ENCODE assay signal across 19 cellular contexts in the genomic region with DNA sequence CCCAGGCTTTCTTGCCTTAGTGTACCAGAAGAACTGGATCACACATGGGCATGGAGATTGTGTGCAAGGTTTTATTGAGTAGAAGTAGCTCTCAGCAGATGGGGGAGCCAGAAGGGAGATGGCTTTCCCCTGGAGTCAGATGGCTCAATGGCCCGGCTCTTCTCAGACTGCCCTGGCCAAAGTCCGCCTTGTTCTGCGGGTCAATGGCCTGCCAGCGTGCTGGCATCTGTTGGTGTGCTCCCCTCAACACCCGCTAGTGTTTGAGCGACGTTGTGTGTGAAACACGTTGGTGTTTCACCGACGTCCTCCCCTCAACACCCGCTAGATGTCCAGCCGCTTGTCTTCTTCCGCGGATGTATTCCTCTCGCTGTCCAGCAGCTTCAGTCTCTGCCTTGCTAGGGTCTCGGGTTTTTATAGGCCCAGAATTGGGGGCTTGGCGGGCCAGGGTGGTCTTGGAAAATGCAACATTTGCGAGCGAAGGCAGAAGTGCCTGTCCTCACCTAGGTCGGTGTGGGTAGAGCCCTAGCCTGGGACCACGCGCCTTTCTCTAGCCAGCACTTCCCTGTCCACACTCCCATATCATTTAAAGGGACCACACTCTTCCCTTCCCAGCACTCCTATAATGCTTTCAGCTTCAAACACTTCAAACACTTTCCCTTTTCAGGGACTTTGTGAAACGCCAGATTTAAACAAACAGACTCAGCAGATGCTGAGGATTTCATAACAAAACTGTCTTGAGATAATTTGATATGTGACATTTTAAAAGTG. TPM values are rescaled to one million over a fixed set of nuclear protein-coding genes. Genes with fewer than 3 reads are reported as not detected.
DNase-seq lines count a peak whose midpoint lies in the region; ATAC-seq and TF ChIP-seq lines count a peak whose summit lies in the region.
"Had no signal": no experiment of that assay in that cellular context is flagged by ENCODE, and none has a peak within 500 bp of the region (broad histone marks: within the 10 kb centered on the region; RNA-seq: fewer than 3 reads in every experiment).

No MANE protein-coding gene starts in this region.

- H3K4me1 ChIP-seq in Panc1 (ENCODE audit: control insufficient read depth, insufficient read depth, low read length), result no peaks in the 10 kb centered on the region
- H3K4me1 ChIP-seq in testis, result no peaks in the 10 kb centered on the region

- no peak for TF ChIP-seq POLR2A in testis (IDR thresholded peaks at IDR 0.05)

- H3K27me3 Mint-ChIP-seq in natural killer cell (ENCODE audit: low read depth in 2 of 2), result peaks cover 0 to 4% of the 10 kb centered on the region in 2 donors

- ATAC-seq in Panc1, result peak; percentile 90
- no peak for ATAC-seq in natural killer cell
- ATAC-seq in HG03432 (IDR thresholded peaks at IDR 0.05; ENCODE audit: unreplicated experiment), result no peak
- no peak for ATAC-seq in GM21717 (IDR thresholded peaks at IDR 0.05; ENCODE audit: unreplicated experiment)
- ATAC-seq: GM12878, GM23338, HCT116 had no signal

- POLR2A ChIA-PET in Panc1 (lab: Charles Lee), result no interaction called here

- CTCF ChIA-PET in Panc1 (lab: Charles Lee), result no interaction called here

- H3K27ac Mint-ChIP-seq in natural killer cell, result no peak overlapping the region
- H3K27ac Mint-ChIP-seq: CD4-positive, alpha-beta memory T cell; GM23338; H9 had no signal

- in situ Hi-C loops in Panc1 (cut with HindIII; ENCODE audit: low pct_unique_long_range_greater_than_20kb, low sequenced_read_pairs), result no loop called here

- no peaks in the 10 kb centered on the region for H3K4me1 Mint-ChIP-seq in natural killer cell
- H3K4me1 Mint-ChIP-seq: CD4-positive, alpha-beta memory T cell; GM23338; H9 had no signal

- no peak overlapping the region for H3K27ac ChIP-seq in Panc1 (ENCODE audit: low read length)
- H3K27ac ChIP-seq in testis, result no peak overlapping the region

- 43 to 74% methylated on average over 22 to 23 of the region's 23 CpGs for WGBS in testis, 2 donors

- TF ChIP-seq CTCF in Panc1 (IDR thresholded peaks at IDR 0.05) (no peak), choroid plexus epithelial cell (conservative IDR thresholded peaks at IDR 0.05; ENCODE audit: low read depth, low read length) (no peak), testis (IDR thresholded peaks at IDR 0.05) (no peak), natural killer cell (IDR thresholded peaks at IDR 0.05) (no peak)

- H3K27me3 ChIP-seq in Panc1 (ENCODE audit: control insufficient read depth, insufficient read depth, low read length) (peaks cover 3% of the 10 kb centered on the region), testis (no peaks in the 10 kb centered on the region)

- no peak overlapping the region for H3K4me3 Mint-ChIP-seq in natural killer cell
- H3K4me3 Mint-ChIP-seq: CD4-positive, alpha-beta memory T cell; GM23338; H9 had no signal

- DNase-seq in HT1080 (ENCODE audit: low read depth) (peak; percentile 11), Panc1 (ENCODE audit: low read depth, low spot score) (no peak), choroid plexus epithelial cell (ENCODE audit: low read depth) (peak; percentile 34), testis (no peak), natural killer cell (no peak), NCI-H748 treated with DMSO at 0.1 percent for 48 hours (lab: John Stamatoyannopoulos, UW) (no peak)
- DNase-seq: C1 segment of cervical spinal cord; CD4-positive, alpha-beta memory T cell; DMS 273 treated with DMSO at 0.1 percent for 48 hours; DMS79; EL; GDM1; H9 had no signal

- no peaks in the 10 kb centered on the region for H3K9me3 ChIP-seq in Panc1 (ENCODE audit: control insufficient read depth, insufficient read depth, low read depth, low read length)
- no peaks in the 10 kb centered on the region for H3K9me3 ChIP-seq in testis

- H3K36me3 ChIP-seq in Panc1 (ENCODE audit: control insufficient read depth, insufficient read depth, low read length) (no peaks in the 10 kb centered on the region), testis (ENCODE audit: low read depth, missing control alignments) (no peaks in the 10 kb centered on the region)

- H3K4me3 ChIP-seq in Panc1 (ENCODE audit: low read depth in 2 of 2, low read length in 2 of 2) (peak overlapping the region; percentile 31 to 64), choroid plexus epithelial cell (ENCODE audit: low read depth, low read length) (no peak overlapping the region), testis (peak overlapping the region; percentile 29 to 36)
- H3K4me3 ChIP-seq: GM12878, GM23338 had no signal

- intact Hi-C loops in Panc1 (cut with micrococcal nuclease; ENCODE audit: unreplicated experiment), result no loop called here
- intact Hi-C loops in testis (cut with DNase I; ENCODE audit: low total_unique reads), result no loop called here
- intact Hi-C loops in natural killer cell (cut with micrococcal nuclease), result loop anchor here (5.0 kb wide), 1 partner anchor 499 kb away; no protein-coding TSS in a partner anchor

- peaks cover 6 to 11% of the 10 kb centered on the region in 2 donors for H3K9me3 Mint-ChIP-seq in natural killer cell

- H3K36me3 Mint-ChIP-seq in natural killer cell, result no peaks in the 10 kb centered on the region
- H3K36me3 Mint-ChIP-seq: CD4-positive, alpha-beta memory T cell had no signal

- BruUV-seq in Panc1 (replicated peaks; lab: Mats Ljungman, UMichigan), result no TSS peak

RNA-seq across cellular contexts. Expression of a gene that starts 21.1 kb away (rescaled TPM):
- total RNA-seq in HT1080 (2014; rRNA removed; shearing (Covaris generic)), result 0.05 TPM in 1 of 2 replicates, not detected in the other
- 0.12 and 0.44 TPM in 2 replicates for polyA plus RNA-seq in HT1080 (2015; cell fraction: cytosol; rRNA removed)
- 0.06 and 0.18 TPM in 2 replicates for polyA plus RNA-seq in HT1080 (2015; cell fraction: nucleus; rRNA removed)
- total RNA-seq in Panc1 (2021; ENCODE audit: unreplicated experiment) (0.59 TPM), testis (1 to 10 TPM; 1.7 to 2.4 TPM), natural killer cell (1 to 10 TPM in 1 of 3 donors, under 1 TPM in 2; 0.09 to 1.2 (median 0.15) TPM)
- 0.07 TPM for polyA plus RNA-seq in Panc1 (2012; ENCODE audit: insufficient read length)
- polyA plus RNA-seq in testis (ENCODE audit: insufficient read depth, low read depth, low replicate concordance), result 1.3 TPM
- total RNA-seq: A673, GM12878 had no signal
- polyA plus RNA-seq: GM12878 had no signal

Comparison
In these comparisons a context has a peak if more than half of its experiments do, and no peak if none do; other contexts are left out.
1. DNase-seq: peak in HT1080 (single experiment) and choroid plexus epithelial cell (single experiment); none in Panc1 (single experiment), testis (single experiment), natural killer cell (single experiment) and NCI-H748 treated with DMSO at 0.1 percent for 48 hours (single experiment).